ENCODE assay signal across 27 cellular contexts in genomic region chr4:14446904-14447303, GRCh38.
A peak's percentile ranks its signal among the peaks of the same experiment; 100 is the strongest.
DNase-seq lines count a peak whose midpoint lies in the region; ATAC-seq, FAIRE-seq and TF ChIP-seq lines count a peak whose summit lies in the region.
"Had no signal": no experiment of that assay in that cellular context is flagged by ENCODE, and none has a peak within 500 bp of the region (broad histone marks: within the 10 kb centered on the region; RNA-seq: fewer than 3 reads in every experiment).

No MANE protein-coding gene starts in this region.

- no peak for TF ChIP-seq EP300 in suprapubic skin (IDR thresholded peaks at IDR 0.05)

- no peak overlapping the region for H3K9ac ChIP-seq in keratinocyte (ENCODE audit: control insufficient read depth, extremely low read depth, insufficient read depth, low read length)
- H3K9ac ChIP-seq: BLaER1 treated with 17β-estradiol and CSF1 and Interleukin-3, amounts not matched to agents 10 nM and 100 nM had no signal

- no peak overlapping the region for H3K27ac Mint-ChIP-seq in activated CD4-positive, alpha-beta T cell treated with anti-CD3 and anti-CD28 coated beads, Interleukin-2, amount 10 ng/mL, durations not matched to agents 24 days and 14 days
- H3K27ac Mint-ChIP-seq: CD4-positive, alpha-beta T cell had no signal

- no peaks in the 10 kb centered on the region for H3K4me1 Mint-ChIP-seq in activated CD4-positive, alpha-beta T cell treated with anti-CD3 and anti-CD28 coated beads, Interleukin-2, amount 10 ng/mL, durations not matched to agents 24 days and 14 days

- H3K27ac ChIP-seq in right cardiac atrium (ENCODE audit: low read length), result no peak overlapping the region
- H3K27ac ChIP-seq in keratinocyte (ENCODE audit: control insufficient read depth, insufficient read depth, low read length), result peak overlapping the region; percentile 92
- H3K27ac ChIP-seq in suprapubic skin, result peak overlapping the region; percentile 84
- H3K27ac ChIP-seq: BLaER1 treated with 17β-estradiol and CSF1 and Interleukin-3, amounts not matched to agents 10 nM and 100 nM; SJSA1 had no signal

- H3K4me3 Mint-ChIP-seq in activated CD4-positive, alpha-beta T cell treated with anti-CD3 and anti-CD28 coated beads, Interleukin-2, amount 10 ng/mL, durations not matched to agents 24 days and 14 days, result no peak overlapping the region
- H3K4me3 Mint-ChIP-seq: CD4-positive, alpha-beta T cell had no signal

- dilution Hi-C loops in keratinocyte (cut with MboI; ENCODE audit: extremely low pct_ligation_motif_present, low sequenced_read_pairs), result no loop called here

- H3K9me1 ChIP-seq in keratinocyte (ENCODE audit: control insufficient read depth, extremely low read depth, insufficient read depth, low read length), result no peaks in the 10 kb centered on the region

- H3K4me2 ChIP-seq in keratinocyte (ENCODE audit: control insufficient read depth, extremely low read depth, insufficient read depth, low read depth, low read length), result peak overlapping the region; percentile 92

- no peak for TF ChIP-seq POLR2A in suprapubic skin (IDR thresholded peaks at IDR 0.05)

- H4K20me1 ChIP-seq in keratinocyte (ENCODE audit: control insufficient read depth, extremely low read depth, insufficient read depth, low read length), result no peaks in the 10 kb centered on the region
- H4K20me1 ChIP-seq: BLaER1 treated with 17β-estradiol and CSF1 and Interleukin-3, amounts not matched to agents 10 nM and 100 nM had no signal

- 46% methylated on average over 5 of the region's 5 CpGs for WGBS in right cardiac atrium
- WGBS in suprapubic skin, result 43% methylated on average over 5 of the region's 5 CpGs

- no peak overlapping the region for H2AFZ ChIP-seq in keratinocyte (ENCODE audit: control insufficient read depth, low read length)

- FAIRE-seq in bronchial epithelial cell (lab: Jason Lieb, UNC), result no peak
- no peak for FAIRE-seq in keratinocyte (lab: Jason Lieb, UNC)
- FAIRE-seq: A204.1, GM12878 had no signal

- no peaks in the 10 kb centered on the region for H3K36me3 ChIP-seq in bronchial epithelial cell (ENCODE audit: control insufficient read depth, insufficient read depth, low read length)
- H3K36me3 ChIP-seq in keratinocyte (ENCODE audit: control insufficient read depth in 2 of 2, extremely low read depth in 1 of 2, insufficient read depth in 2 of 2, low read length in 2 of 2), result no peaks in the 10 kb centered on the region
- no peaks in the 10 kb centered on the region for H3K36me3 ChIP-seq in suprapubic skin
- H3K36me3 ChIP-seq: BLaER1 treated with 17β-estradiol and CSF1 and Interleukin-3, amounts not matched to agents 10 nM and 100 nM; SJSA1 had no signal

- H3K36me3 Mint-ChIP-seq in activated CD4-positive, alpha-beta T cell treated with anti-CD3 and anti-CD28 coated beads, Interleukin-2, amount 10 ng/mL, durations not matched to agents 24 days and 14 days (ENCODE audit: low read depth), result no peaks in the 10 kb centered on the region

- intact Hi-C loops in left ventricle myocardium superior (cut with micrococcal nuclease), result no loop called here
- intact Hi-C loops in right cardiac atrium (cut with DNase I), result no loop called here
- intact Hi-C loops in activated CD4-positive, alpha-beta T cell treated with anti-CD3 and anti-CD28 coated beads, Interleukin-2, amount 10 ng/mL, durations not matched to agents 24 days and 14 days (cut with micrococcal nuclease), result no loop called here

- H3K9me3 ChIP-seq in right cardiac atrium (ENCODE audit: control insufficient read depth, low read length) (no peaks in the 10 kb centered on the region), keratinocyte (ENCODE audit: control insufficient read depth, low read depth, low read length) (no peaks in the 10 kb centered on the region), suprapubic skin (no peaks in the 10 kb centered on the region)
- H3K9me3 ChIP-seq: SJSA1 had no signal

- no peaks in the 10 kb centered on the region for H3K79me2 ChIP-seq in keratinocyte (ENCODE audit: control insufficient read depth, insufficient read depth, low read length)

- H3K27me3 Mint-ChIP-seq in activated CD4-positive, alpha-beta T cell treated with anti-CD3 and anti-CD28 coated beads, Interleukin-2, amount 10 ng/mL, durations not matched to agents 24 days and 14 days, result no peaks in the 10 kb centered on the region
- H3K27me3 Mint-ChIP-seq: CD4-positive, alpha-beta T cell had no signal

- no peaks in the 10 kb centered on the region for H3K4me1 ChIP-seq in right cardiac atrium (ENCODE audit: control insufficient read depth, insufficient read depth, low read length)
- H3K4me1 ChIP-seq in keratinocyte (ENCODE audit: control insufficient read depth, extremely low read depth, insufficient read depth, low read length), result peaks cover 23% of the 10 kb centered on the region
- peaks cover 19% of the 10 kb centered on the region for H3K4me1 ChIP-seq in suprapubic skin
- H3K4me1 ChIP-seq: SJSA1 had no signal

- ATAC-seq in left ventricle myocardium superior (peak; percentile 73), right cardiac atrium (no peak)
- ATAC-seq: GM12878 had no signal

- no peak overlapping the region for H3K4me3 ChIP-seq in right cardiac atrium (ENCODE audit: low read length)
- no peak overlapping the region for H3K4me3 ChIP-seq in bronchial epithelial cell (ENCODE audit: low read depth, low read length)
- no peak overlapping the region for H3K4me3 ChIP-seq in keratinocyte (ENCODE audit: control insufficient read depth in 2 of 3, extremely low read depth in 1 of 3, insufficient read depth in 2 of 3, low read depth in 1 of 3, low read length in 3 of 3)
- no peak overlapping the region for H3K4me3 ChIP-seq in suprapubic skin
- H3K4me3 ChIP-seq: BLaER1 treated with 17β-estradiol and CSF1 and Interleukin-3, amounts not matched to agents 10 nM and 100 nM; GM12878; SJSA1 had no signal

- TF ChIP-seq CTCF in bronchial epithelial cell (IDR thresholded peaks at IDR 0.05; ENCODE audit: insufficient read depth, low read length, severe bottlenecking) (no peak), keratinocyte (optimal IDR thresholded peaks at IDR 0.05 in 1 of 3, IDR thresholded peaks at IDR 0.05 in 1 of 3, conservative IDR thresholded peaks at IDR 0.05 in 1 of 3; ENCODE audit: extremely low read depth in 1 of 3, insufficient read depth in 2 of 3, low read length in 3 of 3) (no peak), suprapubic skin (IDR thresholded peaks at IDR 0.05) (no peak)

- DNase-seq in left ventricle myocardium superior (no peak), right cardiac atrium (no peak), bronchial epithelial cell (ENCODE audit: low read depth) (peak; percentile 3), keratinocyte (ENCODE audit: low read depth, low spot score) (no peak), suprapubic skin (ENCODE audit: low spot score in 2 of 2) (no peak), ureter (ENCODE audit: low spot score) (no peak), NCI-H1436 treated with DMSO at 0.1 percent for 48 hours (lab: John Stamatoyannopoulos, UW) (no peak)
- DNase-seq in activated CD4-positive, alpha-beta T cell treated with anti-CD3 and anti-CD28 coated beads, Interleukin-2, amount 10 ng/mL, durations not matched to agents 24 days and 14 days, result no peak
- DNase-seq: AML-193; CD4-positive, alpha-beta T cell; COR-L47; DMS79; GDM1; GOT3; KG1; MM.1S; NCI-H187; NCI-H2081 treated with DMSO at 0.1 percent for 48 hours; NCI-H2171 treated with DMSO at 0.1 percent for 48 hours; NCI-H345; NCI-H510A treated with DMSO at 0.1 percent for 48 hours; NCI-H82; NK-92 treated with Interleukin-12 subunit alpha and Interleukin-12 subunit beta, amount 100 ng/mL, for 24 hours had no signal

- peaks cover 5% of the 10 kb centered on the region for H3K9me3 Mint-ChIP-seq in activated CD4-positive, alpha-beta T cell treated with anti-CD3 and anti-CD28 coated beads, Interleukin-2, amount 10 ng/mL, durations not matched to agents 24 days and 14 days
- H3K9me3 Mint-ChIP-seq: CD4-positive, alpha-beta T cell had no signal

- H3K27me3 ChIP-seq in right cardiac atrium (ENCODE audit: control insufficient read depth, insufficient read depth), result no peaks in the 10 kb centered on the region
- H3K27me3 ChIP-seq in bronchial epithelial cell (ENCODE audit: control insufficient read depth, insufficient read depth, low read length), result no peaks in the 10 kb centered on the region
- no peaks in the 10 kb centered on the region for H3K27me3 ChIP-seq in keratinocyte (ENCODE audit: control insufficient read depth, extremely low read depth, insufficient read depth, low read length)
- H3K27me3 ChIP-seq in suprapubic skin, result no peaks in the 10 kb centered on the region
- H3K27me3 ChIP-seq: BLaER1 treated with 17β-estradiol and CSF1 and Interleukin-3, amounts not matched to agents 10 nM and 100 nM; SJSA1 had no signal
